ENCODE assay signal across 12 cellular contexts in genomic region chr1:229538945-229539344, GRCh38.
"Had no signal": no experiment of that assay in that cellular context is flagged by ENCODE, and none has a peak within 500 bp of the region (broad histone marks: within the 10 kb centered on the region; RNA-seq: fewer than 3 reads in every experiment).

No MANE protein-coding gene starts in this region.

- H3K27ac ChIP-seq: gastroesophageal sphincter, testis had no signal

- H3K4me1 ChIP-seq: testis had no signal

- DNase-seq: activated CD4-positive, alpha-beta T cell treated with anti-CD3 and anti-CD28 coated beads for 48 hours; activated gamma-delta T cell; activated T-cell treated with anti-CD3 and anti-CD28 coated beads for 4 hours; aorta; kidney; left ventricle myocardium superior; mesendoderm; stimulated activated CD4-positive, alpha-beta T cell treated with anti-CD3 and anti-CD28 coated beads, Interleukin-2, amount 100 ng/mL, for 48 hours; stimulated activated naive CD8-positive, alpha-beta T cell treated with anti-CD3 and anti-CD28 coated beads, Interleukin-15, Interleukin-2, amounts not matched to agents 100 U/mL and 50 U/mL, for 24 hours; testis had no signal

- H3K27me3 Mint-ChIP-seq: activated naive CD8-positive, alpha-beta T cell had no signal

- ATAC-seq: gastroesophageal sphincter; left ventricle myocardium superior; stimulated activated naive CD8-positive, alpha-beta T cell treated with anti-CD3 and anti-CD28 coated beads, Interleukin-15, Interleukin-2, amounts not matched to agents 100 U/mL and 50 U/mL, for 24 hours had no signal

- H3K27me3 ChIP-seq: gastroesophageal sphincter, testis had no signal

- H3K4me3 Mint-ChIP-seq: activated naive CD8-positive, alpha-beta T cell had no signal

- H3K27ac Mint-ChIP-seq: activated naive CD8-positive, alpha-beta T cell had no signal

- H3K9me3 ChIP-seq: gastroesophageal sphincter, testis had no signal

- H3K4me3 ChIP-seq: gastroesophageal sphincter, testis had no signal
